Comparison of ENCODE assay signal across 8 cellular contexts in the genomic region with DNA sequence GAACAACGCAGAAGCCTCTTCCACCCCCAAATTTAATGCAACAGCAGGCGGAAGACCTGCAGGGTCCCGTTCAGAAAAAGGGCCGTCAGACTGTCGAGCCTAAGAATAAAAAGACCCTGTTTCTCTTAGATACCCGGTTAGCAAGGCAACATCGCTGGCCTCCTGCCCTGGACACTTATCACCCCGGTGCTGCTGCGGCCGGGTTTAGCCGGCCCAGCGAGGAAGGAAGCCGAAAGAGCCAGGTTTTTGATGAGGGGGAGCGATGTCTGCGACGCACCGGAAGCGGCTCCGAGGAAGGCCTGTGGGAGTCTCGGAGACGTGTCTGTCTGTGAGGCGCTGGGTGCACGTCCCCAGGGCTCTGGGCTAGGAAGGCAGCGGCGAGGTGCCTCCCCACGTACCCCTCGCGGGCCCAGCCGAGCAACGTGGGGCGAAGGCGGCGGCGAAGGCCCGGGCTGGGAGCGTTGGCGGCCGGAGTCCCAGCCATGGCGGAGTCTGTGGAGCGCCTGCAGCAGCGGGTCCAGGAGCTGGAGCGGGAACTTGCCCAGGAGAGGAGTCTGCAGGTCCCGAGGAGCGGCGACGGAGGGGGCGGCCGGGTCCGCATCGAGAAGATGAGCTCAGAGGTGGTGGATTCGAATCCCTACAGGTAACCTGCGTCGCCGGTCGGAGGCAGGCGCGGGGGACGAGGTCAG. TPM values are rescaled to one million over a fixed set of nuclear protein-coding genes. Genes with fewer than 3 reads are reported as not detected.
DNase-seq lines count a peak whose midpoint lies in the region; ATAC-seq and TF ChIP-seq lines count a peak whose summit lies in the region.

A gene (plus strand): TSS at position 274 of the 689 bp plus-strand sequence. CDS start 209 bp downstream, at position 483.

- intact Hi-C loops in adrenal gland (cut with DNase I): no loop called here
- intact Hi-C loops in heart right ventricle (cut with DNase I): loop anchor here in 4 of 10 donors (5.0 to 10.0 kb wide), 3 partner anchors 55 to 62 kb away; a partner anchor contains a TSS

- H3K27ac ChIP-seq in adrenal gland (peak within 1 kb of the TSS; percentile 91 to 95 (median 94)), heart right ventricle (peak within 1 kb of the TSS; percentile 80 to 97 (median 94)), urinary bladder (ENCODE audit: low read depth) (peak within 1 kb of the TSS; percentile 95)

- H3K36me3 Mint-ChIP-seq in progenitor cell of endocrine pancreas (ENCODE audit: insufficient read depth): no peaks in the 10 kb centered on the region

- peak; percentile 82 to 91 (median 86) for ATAC-seq in heart right ventricle

- peak within 1 kb of the TSS; percentile 92 for H2AFZ ChIP-seq in Loucy (ENCODE audit: low read length)

- no peaks in the 10 kb centered on the region for H3K9me3 Mint-ChIP-seq in progenitor cell of endocrine pancreas (ENCODE audit: low read depth)

- H4K20me1 ChIP-seq in Loucy (ENCODE audit: insufficient read depth, low read length, poor library complexity, severe bottlenecking): peaks cover 23% of the 10 kb centered on the region

- H3K9ac ChIP-seq in Loucy (ENCODE audit: low read depth, low read length, poor library complexity, severe bottlenecking): peak within 1 kb of the TSS; percentile 87

- no peak for TF ChIP-seq CTCF in GM06990 (IDR thresholded peaks at IDR 0.05; ENCODE audit: insufficient read depth, low read length, poor library complexity, severe bottlenecking)
- TF ChIP-seq CTCF in Loucy (conservative IDR thresholded peaks at IDR 0.05; ENCODE audit: low read length): no peak
- TF ChIP-seq CTCF in adrenal gland (IDR thresholded peaks at IDR 0.05): no peak
- no peak for TF ChIP-seq CTCF in heart right ventricle (IDR thresholded peaks at IDR 0.05)
- no peak for TF ChIP-seq CTCF in progenitor cell of endocrine pancreas (IDR thresholded peaks at IDR 0.05; ENCODE audit: unreplicated experiment)

- 0 to 1% (median 0%) methylated on average over 12 to 58 of the region's 58 CpGs for WGBS in adrenal gland, 4 donors
- 0% methylated on average over 58 of the region's 58 CpGs for WGBS in heart right ventricle, 2 donors
- WGBS in urinary bladder: under 1% methylated on average over 58 of the region's 58 CpGs

- H3K4me3 Mint-ChIP-seq in progenitor cell of endocrine pancreas (ENCODE audit: low read depth): peak within 1 kb of the TSS; percentile 94

- H3K9me2 ChIP-seq in Loucy (replicated peaks; ENCODE audit: low read depth, low read length): no peaks in the 10 kb centered on the region

- H3K4me2 ChIP-seq in Loucy (ENCODE audit: low read depth, low read length, poor library complexity, severe bottlenecking): peak within 1 kb of the TSS; percentile 99

- H3K4me1 ChIP-seq in Loucy (ENCODE audit: insufficient read depth, low read length, poor library complexity, severe bottlenecking) (peaks cover 53% of the 10 kb centered on the region), adrenal gland (replicated peaks in 1 of 2) (peaks cover 17 to 44% of the 10 kb centered on the region in 2 donors), heart right ventricle (peaks cover 2 to 80% (median 57%) of the 10 kb centered on the region in 9 donors), urinary bladder (ENCODE audit: insufficient read depth) (peaks cover 1% of the 10 kb centered on the region)

- peaks cover 62% of the 10 kb centered on the region for H3K79me2 ChIP-seq in Loucy (ENCODE audit: insufficient read depth, low read length)

- DNase-seq in GM06990 (ENCODE audit: extremely low read depth, insufficient read length) (peak; percentile 87), H7 (peak; percentile 73), T-helper 1 cell (peak; percentile 41 to 78 (median 60)), adrenal gland (peak; percentile 60 to 78 (median 68)), heart right ventricle (peak; percentile 72 to 77), progenitor cell of endocrine pancreas (ENCODE audit: low spot score, unreplicated experiment) (peak; percentile 24)

- H3K4me3 ChIP-seq in GM06990 (replicated peaks; ENCODE audit: low read depth, low read length): peak within 1 kb of the TSS; percentile 95
- H3K4me3 ChIP-seq in H7 (ENCODE audit: insufficient read depth, low read depth, low read length): peak within 1 kb of the TSS; percentile 92
- peak within 1 kb of the TSS; percentile 89 for H3K4me3 ChIP-seq in Loucy (ENCODE audit: low read length, poor library complexity, severe bottlenecking)
- H3K4me3 ChIP-seq in adrenal gland: peak within 1 kb of the TSS; percentile 67 to 97 (median 88)
- peak within 1 kb of the TSS; percentile 81 to 94 (median 90) for H3K4me3 ChIP-seq in heart right ventricle
- H3K4me3 ChIP-seq in urinary bladder (ENCODE audit: low read depth, low read length): peak within 1 kb of the TSS; percentile 94

- H3F3A ChIP-seq in Loucy (ENCODE audit: low read depth): no peaks in the 10 kb centered on the region

- H3K27me3 ChIP-seq in GM06990 (replicated peaks; ENCODE audit: control insufficient read depth, insufficient read depth, low read length) (no peaks in the 10 kb centered on the region), H7 (ENCODE audit: control insufficient read depth, insufficient read depth, low read length) (no peaks in the 10 kb centered on the region), Loucy (ENCODE audit: insufficient read depth, low read length, poor library complexity, severe bottlenecking) (no peaks in the 10 kb centered on the region), adrenal gland (no peaks in the 10 kb centered on the region), heart right ventricle (no peaks in the 10 kb centered on the region)

- H3K9me3 ChIP-seq in Loucy (ENCODE audit: insufficient read depth, low read depth, low read length) (no peaks in the 10 kb centered on the region), adrenal gland (replicated peaks in 1 of 3) (no peaks in the 10 kb centered on the region), heart right ventricle (no peaks in the 10 kb centered on the region)

- H3K27ac Mint-ChIP-seq in progenitor cell of endocrine pancreas: peak within 1 kb of the TSS; percentile 97

- H3K4me1 Mint-ChIP-seq in progenitor cell of endocrine pancreas (ENCODE audit: low read depth): peaks cover 22% of the 10 kb centered on the region

- no peaks in the 10 kb centered on the region for H3K27me3 Mint-ChIP-seq in progenitor cell of endocrine pancreas

- TF ChIP-seq POLR2A in adrenal gland (IDR thresholded peaks at IDR 0.05): no peak

- H3K36me3 ChIP-seq in GM06990 (ENCODE audit: control insufficient read depth, insufficient read depth, low read length) (no peaks in the 10 kb centered on the region), H7 (replicated peaks; ENCODE audit: control insufficient read depth, insufficient read depth, low read length) (no peaks in the 10 kb centered on the region), Loucy (ENCODE audit: insufficient read depth, low read length) (no peaks in the 10 kb centered on the region), adrenal gland (replicated peaks in 1 of 2) (no peaks in the 10 kb centered on the region), heart right ventricle (peaks cover 0 to 6% (median 0%) of the 10 kb centered on the region in 9 donors), urinary bladder (ENCODE audit: insufficient read depth) (no peaks in the 10 kb centered on the region)

RNA-seq across cellular contexts. Expression of the gene that starts here (rescaled TPM):
- 23.7 and 26.9 TPM in 2 replicates for total RNA-seq in H7 (2014; rRNA removed; shearing (Covaris generic))
- total RNA-seq in adrenal gland: 100 to 1,000 TPM in 1 of 8 donors, 10 to 100 TPM in 7; 54.8 to 134 (median 69.1) TPM
- 10 to 100 TPM; 35.6 to 89.2 (median 60.7) TPM for polyA plus RNA-seq in adrenal gland
- 10 to 100 TPM; 29.8 to 42.2 (median 37.6) TPM for total RNA-seq in heart right ventricle
- 10 to 100 TPM; 31.1 to 43.1 TPM for polyA plus RNA-seq in heart right ventricle
- 40.9 and 42.7 TPM in 2 replicates for total RNA-seq in progenitor cell of endocrine pancreas
- 57.9 TPM for total RNA-seq in urinary bladder
- 28.2 TPM for polyA plus RNA-seq in urinary bladder

Comparison
In these comparisons a context has a peak if more than half of its experiments do, and no peak if none do; other contexts are left out.
1. Peak in every context shown above with its lines: DNase-seq, ATAC-seq, H3K4me3 ChIP-seq and H3K27ac ChIP-seq.
2. DNase-seq: peak in every context shown above with its lines; median percentile 87 in GM06990; 74 in heart right ventricle; 73 in H7; 68 in adrenal gland; 60 in T-helper 1 cell; 24 in progenitor cell of endocrine pancreas.